1 cellular context compared by ENCODE assay signal in the genomic region with DNA sequence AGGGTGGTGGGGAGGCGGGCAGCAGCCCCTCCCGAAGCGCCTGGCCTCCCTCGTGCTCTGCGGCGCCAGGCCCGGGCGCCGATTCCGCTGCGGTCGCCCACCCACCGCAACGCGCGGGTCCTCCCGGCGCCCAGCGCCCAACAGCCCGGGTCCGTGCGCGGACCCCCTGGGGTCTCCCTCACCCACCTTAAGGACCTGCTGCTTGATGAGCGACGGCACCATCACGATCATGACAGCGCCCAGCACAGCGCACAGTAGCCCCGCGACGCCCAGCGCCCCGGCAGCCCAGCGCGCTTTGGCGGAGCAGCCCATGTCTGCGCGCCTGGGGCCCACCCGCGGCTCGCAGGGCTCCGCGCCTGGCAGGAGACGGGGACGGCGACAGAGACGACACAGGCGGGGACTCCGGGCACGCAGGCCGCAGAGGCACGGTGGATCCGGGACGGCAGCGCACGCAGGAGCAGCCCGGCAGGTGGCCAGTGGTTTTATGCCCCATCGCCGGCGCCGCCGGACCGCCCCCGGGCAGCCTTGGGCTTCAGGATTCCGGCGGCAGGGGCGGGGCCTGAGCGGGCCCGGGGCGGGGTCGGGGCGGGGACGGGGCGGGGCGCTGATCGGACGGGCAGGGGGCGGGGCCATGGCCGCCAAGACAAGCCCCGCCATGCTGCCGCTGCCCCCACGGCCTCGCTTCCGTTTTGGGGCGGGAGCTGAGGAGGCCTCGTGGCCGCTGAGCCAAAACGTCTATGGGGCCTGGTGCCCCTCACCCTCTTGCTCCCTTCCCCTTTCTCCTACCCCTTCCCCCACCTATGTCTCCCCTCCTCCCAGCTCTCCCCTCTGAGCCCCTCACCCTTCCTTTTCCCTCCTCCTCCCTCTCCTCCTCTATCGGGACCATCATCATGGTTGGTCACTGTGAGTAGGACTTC.
TF ChIP-seq lines count a peak whose summit lies in the region.

A gene with protein sequence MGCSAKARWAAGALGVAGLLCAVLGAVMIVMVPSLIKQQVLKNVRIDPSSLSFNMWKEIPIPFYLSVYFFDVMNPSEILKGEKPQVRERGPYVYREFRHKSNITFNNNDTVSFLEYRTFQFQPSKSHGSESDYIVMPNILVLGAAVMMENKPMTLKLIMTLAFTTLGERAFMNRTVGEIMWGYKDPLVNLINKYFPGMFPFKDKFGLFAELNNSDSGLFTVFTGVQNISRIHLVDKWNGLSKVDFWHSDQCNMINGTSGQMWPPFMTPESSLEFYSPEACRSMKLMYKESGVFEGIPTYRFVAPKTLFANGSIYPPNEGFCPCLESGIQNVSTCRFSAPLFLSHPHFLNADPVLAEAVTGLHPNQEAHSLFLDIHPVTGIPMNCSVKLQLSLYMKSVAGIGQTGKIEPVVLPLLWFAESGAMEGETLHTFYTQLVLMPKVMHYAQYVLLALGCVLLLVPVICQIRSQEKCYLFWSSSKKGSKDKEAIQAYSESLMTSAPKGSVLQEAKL (minus strand): TSS at position 456 of the 917 bp plus-strand sequence. CDS start 144 bp downstream, at position 312.

TF ChIP-seq in HepG2, 621 proteins besides CTCF, POLR2A, EP300 and RAD21 (continued from another document and continues in another):
- TF ChIP-seq ZNF530 (CRISPR knock-in tag; IDR thresholded peaks at IDR 0.05; ENCODE audit: low read depth) (no peak), IKZF4 (CRISPR knock-in tag; IDR thresholded peaks at IDR 0.05; ENCODE audit: borderline replicate concordance, low read depth, not compliant biosample characterization) (no peak), NFKBIZ (CRISPR knock-in tag; IDR thresholded peaks at IDR 0.05) (no peak), POLR2AphosphoS2 (IDR thresholded peaks at IDR 0.05; ENCODE audit: low read depth, low read length) (no peak), ZNF143 (CRISPR knock-in tag; IDR thresholded peaks at IDR 0.05) (no peak), ZNF17 (CRISPR knock-in tag; IDR thresholded peaks at IDR 0.05) (no peak), ZNF891 (CRISPR knock-in tag; IDR thresholded peaks at IDR 0.05) (0 out of 2 replicates have a peak, but pooled peaks have one; percentile 33), SMYD3 (CRISPR knock-in tag; IDR thresholded peaks at IDR 0.05) (no peak), ZNF75D (CRISPR knock-in tag; IDR thresholded peaks at IDR 0.05; ENCODE audit: borderline replicate concordance) (no peak), ZNF839 (CRISPR knock-in tag; IDR thresholded peaks at IDR 0.05; ENCODE audit: borderline replicate concordance) (no peak), REPIN1 (CRISPR knock-in tag; IDR thresholded peaks at IDR 0.05; ENCODE audit: borderline replicate concordance, low read depth) (0 out of 2 replicates have a peak, but pooled peaks have one; percentile 36), ZNF326 (CRISPR knock-in tag; IDR thresholded peaks at IDR 0.05; ENCODE audit: borderline replicate concordance) (no peak), SIN3B (IDR thresholded peaks at IDR 0.05; ENCODE audit: low read length) (no peak), ZFP36 (IDR thresholded peaks at IDR 0.05; ENCODE audit: borderline replicate concordance, low read depth, low read length, partially characterized antibody) (no peak), ZBTB25 (CRISPR knock-in tag; IDR thresholded peaks at IDR 0.05) (0 out of 2 replicates have a peak, but pooled peaks have one; percentile 39), CCAR2 (optimal IDR thresholded peaks at IDR 0.05; ENCODE audit: low read depth, low read length) (no peak), DMAP1 (CRISPR knock-in tag; IDR thresholded peaks at IDR 0.05) (peak; percentile 77), ZBTB33 (CRISPR knock-in tag; IDR thresholded peaks at IDR 0.05) (no peak; the same call in 1 of the 2 replicates), ZFP62 (CRISPR knock-in tag; IDR thresholded peaks at IDR 0.05) (no peak), TCF7L2 (IDR thresholded peaks at IDR 0.05; ENCODE audit: low read depth, low read length) (no peak), MXD4 (CRISPR knock-in tag; IDR thresholded peaks at IDR 0.05) (peak; percentile 47; the same call in 1 of the 2 replicates), ELF1 (CRISPR knock-in tag; IDR thresholded peaks at IDR 0.05) (no peak), KLF15 (CRISPR knock-in tag; IDR thresholded peaks at IDR 0.05; ENCODE audit: borderline replicate concordance) (peak; percentile 35; the same call in 1 of the 2 replicates), YEATS4 (CRISPR knock-in tag; IDR thresholded peaks at IDR 0.05; ENCODE audit: borderline replicate concordance) (peak; percentile 91), ASH2L (IDR thresholded peaks at IDR 0.05; ENCODE audit: insufficient read length, low read depth, low read length) (peak; percentile 30), PAWR (CRISPR knock-in tag; IDR thresholded peaks at IDR 0.05; ENCODE audit: borderline replicate concordance) (0 out of 2 replicates have a peak, but pooled peaks have one; percentile 40), UBTF (CRISPR knock-in tag; IDR thresholded peaks at IDR 0.05) (peak; percentile 90; the same call in 1 of the 2 replicates), PHB2 (IDR thresholded peaks at IDR 0.05; ENCODE audit: partially characterized antibody) (no peak), ZNF451 (CRISPR knock-in tag; IDR thresholded peaks at IDR 0.05) (peak; percentile 52; the same call in 1 of the 2 replicates)
- TF ChIP-seq, protein P1, sequence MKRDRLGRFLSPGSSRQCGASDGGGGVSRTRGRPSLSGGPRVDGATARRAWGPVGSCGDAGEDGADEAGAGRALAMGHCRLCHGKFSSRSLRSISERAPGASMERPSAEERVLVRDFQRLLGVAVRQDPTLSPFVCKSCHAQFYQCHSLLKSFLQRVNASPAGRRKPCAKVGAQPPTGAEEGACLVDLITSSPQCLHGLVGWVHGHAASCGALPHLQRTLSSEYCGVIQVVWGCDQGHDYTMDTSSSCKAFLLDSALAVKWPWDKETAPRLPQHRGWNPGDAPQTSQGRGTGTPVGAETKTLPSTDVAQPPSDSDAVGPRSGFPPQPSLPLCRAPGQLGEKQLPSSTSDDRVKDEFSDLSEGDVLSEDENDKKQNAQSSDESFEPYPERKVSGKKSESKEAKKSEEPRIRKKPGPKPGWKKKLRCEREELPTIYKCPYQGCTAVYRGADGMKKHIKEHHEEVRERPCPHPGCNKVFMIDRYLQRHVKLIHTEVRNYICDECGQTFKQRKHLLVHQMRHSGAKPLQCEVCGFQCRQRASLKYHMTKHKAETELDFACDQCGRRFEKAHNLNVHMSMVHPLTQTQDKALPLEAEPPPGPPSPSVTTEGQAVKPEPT (CRISPR knock-in tag; IDR thresholded peaks at IDR 0.05; ENCODE audit: low read depth), result no peak
- TF ChIP-seq, protein P2, sequence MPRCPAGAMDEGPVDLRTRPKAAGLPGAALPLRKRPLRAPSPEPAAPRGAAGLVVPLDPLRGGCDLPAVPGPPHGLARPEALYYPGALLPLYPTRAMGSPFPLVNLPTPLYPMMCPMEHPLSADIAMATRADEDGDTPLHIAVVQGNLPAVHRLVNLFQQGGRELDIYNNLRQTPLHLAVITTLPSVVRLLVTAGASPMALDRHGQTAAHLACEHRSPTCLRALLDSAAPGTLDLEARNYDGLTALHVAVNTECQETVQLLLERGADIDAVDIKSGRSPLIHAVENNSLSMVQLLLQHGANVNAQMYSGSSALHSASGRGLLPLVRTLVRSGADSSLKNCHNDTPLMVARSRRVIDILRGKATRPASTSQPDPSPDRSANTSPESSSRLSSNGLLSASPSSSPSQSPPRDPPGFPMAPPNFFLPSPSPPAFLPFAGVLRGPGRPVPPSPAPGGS (CRISPR knock-in tag; IDR thresholded peaks at IDR 0.05), result peak; percentile 66; the same call in 1 of the 2 replicates
- TF ChIP-seq, protein P3, sequence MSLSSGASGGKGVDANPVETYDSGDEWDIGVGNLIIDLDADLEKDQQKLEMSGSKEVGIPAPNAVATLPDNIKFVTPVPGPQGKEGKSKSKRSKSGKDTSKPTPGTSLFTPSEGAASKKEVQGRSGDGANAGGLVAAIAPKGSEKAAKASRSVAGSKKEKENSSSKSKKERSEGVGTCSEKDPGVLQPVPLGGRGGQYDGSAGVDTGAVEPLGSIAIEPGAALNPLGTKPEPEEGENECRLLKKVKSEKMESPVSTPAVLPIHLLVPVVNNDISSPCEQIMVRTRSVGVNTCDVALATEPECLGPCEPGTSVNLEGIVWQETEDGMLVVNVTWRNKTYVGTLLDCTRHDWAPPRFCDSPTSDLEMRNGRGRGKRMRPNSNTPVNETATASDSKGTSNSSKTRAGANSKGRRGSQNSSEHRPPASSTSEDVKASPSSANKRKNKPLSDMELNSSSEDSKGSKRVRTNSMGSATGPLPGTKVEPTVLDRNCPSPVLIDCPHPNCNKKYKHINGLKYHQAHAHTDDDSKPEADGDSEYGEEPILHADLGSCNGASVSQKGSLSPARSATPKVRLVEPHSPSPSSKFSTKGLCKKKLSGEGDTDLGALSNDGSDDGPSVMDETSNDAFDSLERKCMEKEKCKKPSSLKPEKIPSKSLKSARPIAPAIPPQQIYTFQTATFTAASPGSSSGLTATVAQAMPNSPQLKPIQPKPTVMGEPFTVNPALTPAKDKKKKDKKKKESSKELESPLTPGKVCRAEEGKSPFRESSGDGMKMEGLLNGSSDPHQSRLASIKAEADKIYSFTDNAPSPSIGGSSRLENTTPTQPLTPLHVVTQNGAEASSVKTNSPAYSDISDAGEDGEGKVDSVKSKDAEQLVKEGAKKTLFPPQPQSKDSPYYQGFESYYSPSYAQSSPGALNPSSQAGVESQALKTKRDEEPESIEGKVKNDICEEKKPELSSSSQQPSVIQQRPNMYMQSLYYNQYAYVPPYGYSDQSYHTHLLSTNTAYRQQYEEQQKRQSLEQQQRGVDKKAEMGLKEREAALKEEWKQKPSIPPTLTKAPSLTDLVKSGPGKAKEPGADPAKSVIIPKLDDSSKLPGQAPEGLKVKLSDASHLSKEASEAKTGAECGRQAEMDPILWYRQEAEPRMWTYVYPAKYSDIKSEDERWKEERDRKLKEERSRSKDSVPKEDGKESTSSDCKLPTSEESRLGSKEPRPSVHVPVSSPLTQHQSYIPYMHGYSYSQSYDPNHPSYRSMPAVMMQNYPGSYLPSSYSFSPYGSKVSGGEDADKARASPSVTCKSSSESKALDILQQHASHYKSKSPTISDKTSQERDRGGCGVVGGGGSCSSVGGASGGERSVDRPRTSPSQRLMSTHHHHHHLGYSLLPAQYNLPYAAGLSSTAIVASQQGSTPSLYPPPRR (CRISPR knock-in tag; IDR thresholded peaks at IDR 0.05; ENCODE audit: borderline replicate concordance), result 0 out of 2 replicates have a peak, but pooled peaks have one; percentile 20
- TF ChIP-seq, protein P4, sequence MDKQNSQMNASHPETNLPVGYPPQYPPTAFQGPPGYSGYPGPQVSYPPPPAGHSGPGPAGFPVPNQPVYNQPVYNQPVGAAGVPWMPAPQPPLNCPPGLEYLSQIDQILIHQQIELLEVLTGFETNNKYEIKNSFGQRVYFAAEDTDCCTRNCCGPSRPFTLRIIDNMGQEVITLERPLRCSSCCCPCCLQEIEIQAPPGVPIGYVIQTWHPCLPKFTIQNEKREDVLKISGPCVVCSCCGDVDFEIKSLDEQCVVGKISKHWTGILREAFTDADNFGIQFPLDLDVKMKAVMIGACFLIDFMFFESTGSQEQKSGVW (CRISPR knock-in tag; IDR thresholded peaks at IDR 0.05; ENCODE audit: borderline replicate concordance), result no peak
- TF ChIP-seq, protein P5, sequence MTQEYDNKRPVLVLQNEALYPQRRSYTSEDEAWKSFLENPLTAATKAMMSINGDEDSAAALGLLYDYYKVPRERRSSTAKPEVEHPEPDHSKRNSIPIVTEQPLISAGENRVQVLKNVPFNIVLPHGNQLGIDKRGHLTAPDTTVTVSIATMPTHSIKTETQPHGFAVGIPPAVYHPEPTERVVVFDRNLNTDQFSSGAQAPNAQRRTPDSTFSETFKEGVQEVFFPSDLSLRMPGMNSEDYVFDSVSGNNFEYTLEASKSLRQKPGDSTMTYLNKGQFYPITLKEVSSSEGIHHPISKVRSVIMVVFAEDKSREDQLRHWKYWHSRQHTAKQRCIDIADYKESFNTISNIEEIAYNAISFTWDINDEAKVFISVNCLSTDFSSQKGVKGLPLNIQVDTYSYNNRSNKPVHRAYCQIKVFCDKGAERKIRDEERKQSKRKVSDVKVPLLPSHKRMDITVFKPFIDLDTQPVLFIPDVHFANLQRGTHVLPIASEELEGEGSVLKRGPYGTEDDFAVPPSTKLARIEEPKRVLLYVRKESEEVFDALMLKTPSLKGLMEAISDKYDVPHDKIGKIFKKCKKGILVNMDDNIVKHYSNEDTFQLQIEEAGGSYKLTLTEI (CRISPR knock-in tag; conservative IDR thresholded peaks at IDR 0.05), result no peak
